In the genomic region with DNA sequence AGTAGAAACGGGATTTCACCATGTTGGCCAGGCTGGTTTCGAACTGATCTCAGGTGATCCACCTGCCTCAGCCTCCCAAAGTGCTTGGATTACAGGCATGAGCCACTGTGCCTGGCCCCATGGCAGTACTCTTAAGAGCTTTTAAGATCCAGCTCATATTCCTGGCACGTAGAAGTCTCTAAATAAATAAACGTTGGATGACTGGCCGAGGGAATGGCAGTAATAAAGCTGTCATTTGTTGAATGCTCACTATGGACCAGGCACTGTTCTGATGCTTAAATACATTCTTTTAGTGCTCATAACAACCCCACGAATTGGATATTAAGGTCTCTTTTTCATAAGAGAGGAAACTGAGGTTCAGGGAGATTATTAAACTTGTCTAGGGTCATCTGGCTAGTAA, we compare ENCODE assay signal across 23 cellular contexts.
"Had no signal": no experiment of that assay in that cellular context is flagged by ENCODE, and none has a peak within 500 bp of the region (broad histone marks: within the 10 kb centered on the region; RNA-seq: fewer than 3 reads in every experiment).

No MANE protein-coding gene starts in this region.

- H3K9me3 Mint-ChIP-seq: activated B cell treated with CpG ODN at 0.5 μM for 24 hours; activated CD4-positive, alpha-beta T cell treated with anti-CD3 and anti-CD28 coated beads, Interleukin-2, amount 10 ng/mL, durations not matched to agents 24 days and 14 days; activated CD8-positive, alpha-beta T cell treated with anti-CD3 and anti-CD28 coated beads for 36 hours; activated naive CD4-positive, alpha-beta T cell treated with anti-CD3 and anti-CD28 coated beads, Interleukin-2, amount 50 U/mL, for 24 hours; activated T-cell treated with anti-CD3 and anti-CD28 coated beads, Interleukin-2, amount 50 U/mL, for 72 hours; activated T-helper 2 cell treated with anti-CD3 and anti-CD28 coated beads, Interferon-gamma antibody, Interleukin-2, Interleukin-4, amounts not matched to agents 10 μg/mL and 5 μg/mL and 100 μg/mL, durations not matched to agents 14 hours and 24 hours and 36 hours had no signal

- H3K27ac Mint-ChIP-seq: activated B cell treated with CpG ODN at 0.5 μM for 24 hours; activated CD4-positive, alpha-beta T cell treated with anti-CD3 and anti-CD28 coated beads, Interleukin-2, amount 10 ng/mL, durations not matched to agents 24 days and 14 days; activated T-cell treated with anti-CD3 and anti-CD28 coated beads, Interleukin-2, amount 50 U/mL, for 72 hours; activated T-helper 2 cell treated with anti-CD3 and anti-CD28 coated beads, Interferon-gamma antibody, Interleukin-2, Interleukin-4, amounts not matched to agents 10 μg/mL and 5 μg/mL and 100 μg/mL, durations not matched to agents 14 hours and 24 hours and 36 hours had no signal

- ATAC-seq: activated CD8-positive, alpha-beta T cell treated with anti-CD3 and anti-CD28 coated beads for 36 hours; activated T-cell treated with anti-CD3 and anti-CD28 coated beads, Interleukin-2, amount 50 U/mL, for 72 hours; body of pancreas had no signal

- H3K27me3 Mint-ChIP-seq: activated B cell treated with CpG ODN at 0.5 μM for 24 hours; activated CD4-positive, alpha-beta T cell treated with anti-CD3 and anti-CD28 coated beads, Interleukin-2, amount 10 ng/mL, durations not matched to agents 24 days and 14 days; activated CD8-positive, alpha-beta T cell treated with anti-CD3 and anti-CD28 coated beads for 36 hours; activated naive CD4-positive, alpha-beta T cell treated with anti-CD3 and anti-CD28 coated beads, Interleukin-2, amount 50 U/mL, for 24 hours had no signal

- H3K4me3 Mint-ChIP-seq: activated B cell treated with CpG ODN at 0.5 μM for 24 hours; activated CD4-positive, alpha-beta T cell treated with anti-CD3 and anti-CD28 coated beads, Interleukin-2, amount 10 ng/mL, durations not matched to agents 24 days and 14 days; activated CD8-positive, alpha-beta T cell treated with anti-CD3 and anti-CD28 coated beads for 36 hours; activated naive CD4-positive, alpha-beta T cell treated with anti-CD3 and anti-CD28 coated beads, Interleukin-2, amount 50 U/mL, for 24 hours; activated T-cell treated with anti-CD3 and anti-CD28 coated beads, Interleukin-2, amount 50 U/mL, for 72 hours had no signal

- DNase-seq: activated B cell treated with CpG ODN at 0.5 μM for 24 hours; activated CD4-positive, alpha-beta T cell treated with anti-CD3 and anti-CD28 coated beads for 1 hour; activated CD4-positive, alpha-beta T cell treated with anti-CD3 and anti-CD28 coated beads, Interleukin-2, amount 10 ng/mL, durations not matched to agents 24 days and 14 days; activated CD8-positive, alpha-beta memory T cell treated with anti-CD3 and anti-CD28 coated beads, Interleukin-2, amount 50 U/mL, for 4 hours; activated CD8-positive, alpha-beta T cell treated with anti-CD3 and anti-CD28 coated beads for 36 hours; activated gamma-delta T cell treated with Interleukin-2 at 50 U/mL for 16 hours; activated T-cell treated with anti-CD3 and anti-CD28 coated beads, Interleukin-2, amount 50 U/mL, for 72 hours; amniotic stem cell; body of pancreas; central memory CD4-positive, alpha-beta T cell; Kasumi-1; NCI-H1092; NCI-H1417; NCI-H1930; NCI-H2171; NCI-H2227 treated with DMSO at 0.1 percent for 48 hours; NCI-H526 treated with DMSO at 0.1 percent for 48 hours; NCI-H82; SIG-M5; T-helper 2 cell; T1000 had no signal
